In the genomic region with DNA sequence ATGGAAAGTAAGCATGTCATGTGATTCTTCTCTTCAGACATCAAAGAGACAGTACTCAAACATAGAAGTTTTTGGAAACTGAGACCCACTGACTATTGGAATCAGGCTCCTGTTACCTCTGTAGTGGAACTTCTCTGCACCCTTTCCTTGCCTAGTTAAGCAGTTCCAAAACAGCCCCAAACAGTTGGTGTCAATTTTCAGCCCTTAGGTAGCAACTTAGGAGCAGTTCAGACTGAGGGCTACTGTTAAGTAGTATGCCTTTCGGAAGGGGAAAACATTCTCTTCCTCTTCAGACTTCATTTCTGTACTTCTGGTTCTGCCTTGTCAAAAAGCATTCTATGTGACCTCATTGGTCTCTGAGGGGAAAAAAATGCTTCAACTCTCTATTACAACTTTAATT, we compare ENCODE assay signal across 17 cellular contexts.
DNase-seq lines count a peak whose midpoint lies in the region; ATAC-seq and TF ChIP-seq lines count a peak whose summit lies in the region.
"Had no signal": no experiment of that assay in that cellular context is flagged by ENCODE, and none has a peak within 500 bp of the region (broad histone marks: within the 10 kb centered on the region; RNA-seq: fewer than 3 reads in every experiment).

No MANE protein-coding gene starts in this region.

- no peak overlapping the region for H3K27ac ChIP-seq in HEK293 (ENCODE audit: extremely low read depth, low read depth, low read length)
- H3K27ac ChIP-seq: BLaER1 had no signal

- H3K36me3 Mint-ChIP-seq in nephron progenitor cell (ENCODE audit: low read depth) (peaks cover 8% of the 10 kb centered on the region), osteocyte (ENCODE audit: unreplicated experiment) (peaks cover 5% of the 10 kb centered on the region)

- H3K9me3 Mint-ChIP-seq in nephron progenitor cell (no peaks in the 10 kb centered on the region), osteocyte (ENCODE audit: unreplicated experiment) (no peaks in the 10 kb centered on the region)
- H3K9me3 Mint-ChIP-seq: CD14-positive monocyte; CD4-positive, alpha-beta memory T cell; H9 had no signal

- H3K4me3 ChIP-seq in HEK293 (ENCODE audit: low read depth, low read length) = no peak overlapping the region
- H3K4me3 ChIP-seq: BLaER1 had no signal

- CTCF ChIA-PET in HEK293 (lab: Yijun Ruan, JAX) = no interaction called here

- H3K4me1 Mint-ChIP-seq in nephron progenitor cell (peaks cover 10% of the 10 kb centered on the region), osteocyte (ENCODE audit: unreplicated experiment) (peaks cover 41% of the 10 kb centered on the region)
- H3K4me1 Mint-ChIP-seq: CD14-positive monocyte had no signal

- TF ChIP-seq CTCF in HEK293 (tag by site-specific recombination; IDR thresholded peaks at IDR 0.05) (no peak), nephron progenitor cell (IDR thresholded peaks at IDR 0.05) (no peak), osteocyte (IDR thresholded peaks at IDR 0.05) (no peak)

- H3K27ac Mint-ChIP-seq in nephron progenitor cell (peak overlapping the region; percentile 80), osteocyte (ENCODE audit: unreplicated experiment) (no peak overlapping the region)
- H3K27ac Mint-ChIP-seq: CD14-positive monocyte had no signal

- POLR2A ChIA-PET in HEK293 (lab: Yijun Ruan, JAX) = no interaction called here

- no peak for ATAC-seq in esophagus mucosa

- no peaks in the 10 kb centered on the region for H3K9me3 ChIP-seq in HEK293 (ENCODE audit: control insufficient read depth, insufficient read depth, low read depth, low read length)
- H3K9me3 ChIP-seq: BLaER1 had no signal

- H3K27me3 Mint-ChIP-seq in nephron progenitor cell (ENCODE audit: low read depth, poor library complexity) (no peaks in the 10 kb centered on the region), osteocyte (ENCODE audit: unreplicated experiment) (no peaks in the 10 kb centered on the region)
- H3K27me3 Mint-ChIP-seq: CD4-positive, alpha-beta memory T cell had no signal

- DNase-seq in DMS 273 treated with DMSO at 0.1 percent for 48 hours (lab: John Stamatoyannopoulos, UW) = peak; percentile 43
- DNase-seq in globus pallidus (ENCODE audit: low spot score) = peak; percentile 13
- DNase-seq in nephron progenitor cell = no peak
- DNase-seq in foreskin melanocyte = no peak
- no peak for DNase-seq in osteocyte (ENCODE audit: extremely low spot score, unreplicated experiment)
- DNase-seq in kidney glomerular epithelial cell (lab: John Stamatoyannopoulos, UW) = no peak
- DNase-seq: 8988T; CD4-positive, alpha-beta memory T cell; DMS53; DND-41; EL; GOT3; H9 had no signal

- H3K4me3 Mint-ChIP-seq in nephron progenitor cell (no peak overlapping the region), osteocyte (ENCODE audit: unreplicated experiment) (no peak overlapping the region)
- H3K4me3 Mint-ChIP-seq: CD14-positive monocyte; CD4-positive, alpha-beta memory T cell; H9 had no signal

- H3K36me3 ChIP-seq in HEK293 (ENCODE audit: control insufficient read depth in 2 of 2, insufficient read depth in 1 of 2, low read length in 2 of 2) = no peaks in the 10 kb centered on the region; a peak in 1 of 3 replicates

- no peaks in the 10 kb centered on the region; the same call in 1 of the 2 replicates for H3K4me1 ChIP-seq in HEK293 (ENCODE audit: control insufficient read depth, insufficient read depth, low read length)
- H3K4me1 ChIP-seq: BLaER1 had no signal

TF ChIP-seq in HEK293, 187 proteins besides CTCF, POLR2A, EP300 and RAD21 (continues in another document):
- TF ChIP-seq ZNF558 (tag by site-specific recombination; IDR thresholded peaks at IDR 0.05) = no peak
- TF ChIP-seq ZNF174 (tag by site-specific recombination; IDR thresholded peaks at IDR 0.05) = no peak
- no peak for TF ChIP-seq ZNF423 (tag by site-specific recombination; IDR thresholded peaks at IDR 0.05)
- TF ChIP-seq, protein P1, sequence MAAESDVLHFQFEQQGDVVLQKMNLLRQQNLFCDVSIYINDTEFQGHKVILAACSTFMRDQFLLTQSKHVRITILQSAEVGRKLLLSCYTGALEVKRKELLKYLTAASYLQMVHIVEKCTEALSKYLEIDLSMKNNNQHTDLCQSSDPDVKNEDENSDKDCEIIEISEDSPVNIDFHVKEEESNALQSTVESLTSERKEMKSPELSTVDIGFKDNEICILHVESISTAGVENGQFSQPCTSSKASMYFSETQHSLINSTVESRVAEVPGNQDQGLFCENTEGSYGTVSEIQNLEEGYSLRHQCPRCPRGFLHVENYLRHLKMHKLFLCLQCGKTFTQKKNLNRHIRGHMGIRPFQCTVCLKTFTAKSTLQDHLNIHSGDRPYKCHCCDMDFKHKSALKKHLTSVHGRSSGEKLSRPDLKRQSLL (tag by site-specific recombination; IDR thresholded peaks at IDR 0.05) = no peak
- 0 out of 2 replicates have a peak, but pooled peaks have one; percentile 27 for TF ChIP-seq ZNF600 (tag by site-specific recombination; IDR thresholded peaks at IDR 0.05)
- TF ChIP-seq SP2 (tag by site-specific recombination; IDR thresholded peaks at IDR 0.05) = no peak
- no peak for TF ChIP-seq ZNF19 (tag by site-specific recombination; IDR thresholded peaks at IDR 0.05; ENCODE audit: low read depth)
- no peak for TF ChIP-seq ZFP41 (tag by site-specific recombination; IDR thresholded peaks at IDR 0.05; ENCODE audit: borderline replicate concordance)
- TF ChIP-seq ZNF311 (tag by site-specific recombination; IDR thresholded peaks at IDR 0.05; ENCODE audit: borderline replicate concordance) = no peak
- TF ChIP-seq MZF1 (tag by site-specific recombination; IDR thresholded peaks at IDR 0.05; ENCODE audit: borderline replicate concordance) = peak; percentile 17; the same call in 1 of the 2 replicates
- no peak for TF ChIP-seq ZNF157 (tag by site-specific recombination; IDR thresholded peaks at IDR 0.05)
- no peak for TF ChIP-seq ZNF510 (tag by site-specific recombination; IDR thresholded peaks at IDR 0.05; ENCODE audit: insufficient replicate concordance)
- no peak for TF ChIP-seq ZNF768 (tag by site-specific recombination; IDR thresholded peaks at IDR 0.05)
- TF ChIP-seq OSR2 (tag by site-specific recombination; IDR thresholded peaks at IDR 0.05) = peak; percentile 61
- TF ChIP-seq, protein P2, sequence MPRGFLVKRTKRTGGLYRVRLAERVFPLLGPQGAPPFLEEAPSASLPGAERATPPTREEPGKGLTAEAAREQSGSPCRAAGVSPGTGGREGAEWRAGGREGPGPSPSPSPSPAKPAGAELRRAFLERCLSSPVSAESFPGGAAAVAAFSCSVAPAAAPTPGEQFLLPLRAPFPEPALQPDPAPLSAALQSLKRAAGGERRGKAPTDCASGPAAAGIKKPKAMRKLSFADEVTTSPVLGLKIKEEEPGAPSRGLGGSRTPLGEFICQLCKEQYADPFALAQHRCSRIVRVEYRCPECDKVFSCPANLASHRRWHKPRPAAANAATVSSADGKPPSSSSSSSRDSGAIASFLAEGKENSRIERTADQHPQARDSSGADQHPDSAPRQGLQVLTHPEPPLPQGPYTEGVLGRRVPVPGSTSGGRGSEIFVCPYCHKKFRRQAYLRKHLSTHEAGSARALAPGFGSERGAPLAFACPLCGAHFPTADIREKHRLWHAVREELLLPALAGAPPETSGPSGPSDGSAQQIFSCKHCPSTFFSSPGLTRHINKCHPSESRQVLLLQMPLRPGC (tag by site-specific recombination; IDR thresholded peaks at IDR 0.05) = no peak
- TF ChIP-seq ZNF792 (tag by site-specific recombination; IDR thresholded peaks at IDR 0.05) = no peak
- TF ChIP-seq ZNF658 (tag by site-specific recombination; IDR thresholded peaks at IDR 0.05) = no peak
- no peak for TF ChIP-seq ZNF654 (tag by site-specific recombination; IDR thresholded peaks at IDR 0.05; ENCODE audit: low read depth)
- TF ChIP-seq, protein P3, sequence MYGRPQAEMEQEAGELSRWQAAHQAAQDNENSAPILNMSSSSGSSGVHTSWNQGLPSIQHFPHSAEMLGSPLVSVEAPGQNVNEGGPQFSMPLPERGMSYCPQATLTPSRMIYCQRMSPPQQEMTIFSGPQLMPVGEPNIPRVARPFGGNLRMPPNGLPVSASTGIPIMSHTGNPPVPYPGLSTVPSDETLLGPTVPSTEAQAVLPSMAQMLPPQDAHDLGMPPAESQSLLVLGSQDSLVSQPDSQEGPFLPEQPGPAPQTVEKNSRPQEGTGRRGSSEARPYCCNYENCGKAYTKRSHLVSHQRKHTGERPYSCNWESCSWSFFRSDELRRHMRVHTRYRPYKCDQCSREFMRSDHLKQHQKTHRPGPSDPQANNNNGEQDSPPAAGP (tag by site-specific recombination; IDR thresholded peaks at IDR 0.05) = no peak
- no peak for TF ChIP-seq ZFHX2 (tag by site-specific recombination; conservative IDR thresholded peaks at IDR 0.05)
- TF ChIP-seq, protein P4, sequence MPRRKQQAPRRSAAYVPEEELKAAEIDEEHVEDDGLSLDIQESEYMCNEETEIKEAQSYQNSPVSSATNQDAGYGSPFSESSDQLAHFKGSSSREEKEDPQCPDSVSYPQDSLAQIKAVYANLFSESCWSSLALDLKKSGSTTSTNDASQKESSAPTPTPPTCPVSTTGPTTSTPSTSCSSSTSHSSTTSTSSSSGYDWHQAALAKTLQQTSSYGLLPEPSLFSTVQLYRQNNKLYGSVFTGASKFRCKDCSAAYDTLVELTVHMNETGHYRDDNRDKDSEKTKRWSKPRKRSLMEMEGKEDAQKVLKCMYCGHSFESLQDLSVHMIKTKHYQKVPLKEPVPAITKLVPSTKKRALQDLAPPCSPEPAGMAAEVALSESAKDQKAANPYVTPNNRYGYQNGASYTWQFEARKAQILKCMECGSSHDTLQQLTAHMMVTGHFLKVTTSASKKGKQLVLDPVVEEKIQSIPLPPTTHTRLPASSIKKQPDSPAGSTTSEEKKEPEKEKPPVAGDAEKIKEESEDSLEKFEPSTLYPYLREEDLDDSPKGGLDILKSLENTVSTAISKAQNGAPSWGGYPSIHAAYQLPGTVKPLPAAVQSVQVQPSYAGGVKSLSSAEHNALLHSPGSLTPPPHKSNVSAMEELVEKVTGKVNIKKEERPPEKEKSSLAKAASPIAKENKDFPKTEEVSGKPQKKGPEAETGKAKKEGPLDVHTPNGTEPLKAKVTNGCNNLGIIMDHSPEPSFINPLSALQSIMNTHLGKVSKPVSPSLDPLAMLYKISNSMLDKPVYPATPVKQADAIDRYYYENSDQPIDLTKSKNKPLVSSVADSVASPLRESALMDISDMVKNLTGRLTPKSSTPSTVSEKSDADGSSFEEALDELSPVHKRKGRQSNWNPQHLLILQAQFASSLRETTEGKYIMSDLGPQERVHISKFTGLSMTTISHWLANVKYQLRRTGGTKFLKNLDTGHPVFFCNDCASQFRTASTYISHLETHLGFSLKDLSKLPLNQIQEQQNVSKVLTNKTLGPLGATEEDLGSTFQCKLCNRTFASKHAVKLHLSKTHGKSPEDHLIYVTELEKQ (tag by site-specific recombination; IDR thresholded peaks at IDR 0.05; ENCODE audit: borderline replicate concordance) = no peak
- TF ChIP-seq ZNF155 (tag by site-specific recombination; IDR thresholded peaks at IDR 0.05) = no peak
- no peak for TF ChIP-seq ZNF138 (tag by site-specific recombination; IDR thresholded peaks at IDR 0.05; ENCODE audit: borderline replicate concordance)

Comparison
In these comparisons a context has a peak if more than half of its experiments do, and no peak if none do; other contexts are left out.
1. DNase-seq: peak in DMS 273 treated with DMSO at 0.1 percent for 48 hours (single experiment) and globus pallidus (single experiment); none in nephron progenitor cell (single experiment), foreskin melanocyte (single experiment), osteocyte (single experiment) and kidney glomerular epithelial cell (single experiment).